ENCODE assay signal across 13 cellular contexts in the genomic region with DNA sequence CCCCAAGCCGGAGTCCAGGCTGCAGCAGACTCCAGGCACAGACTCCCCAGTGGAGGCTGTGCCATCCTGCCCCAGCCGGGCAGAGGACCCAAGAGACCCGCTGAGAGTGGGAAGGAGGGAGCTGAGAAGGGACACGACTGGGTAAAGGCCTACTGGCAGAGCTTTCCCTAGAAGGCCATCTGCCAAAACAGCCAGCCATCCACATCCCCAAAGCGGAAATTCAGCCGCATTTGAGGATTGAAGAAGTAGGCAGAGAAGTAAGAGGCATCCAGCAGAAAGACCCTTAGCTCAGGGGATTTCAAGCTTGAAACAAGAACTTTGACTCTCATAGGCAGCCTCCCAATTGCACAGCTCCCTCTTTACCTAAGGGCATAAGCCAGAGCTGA. TPM values are rescaled to one million over a fixed set of nuclear protein-coding genes. Genes with fewer than 3 reads are reported as not detected.
DNase-seq lines count a peak whose midpoint lies in the region; ATAC-seq and TF ChIP-seq lines count a peak whose summit lies in the region.
"Had no signal": no experiment of that assay in that cellular context is flagged by ENCODE, and none has a peak within 500 bp of the region (broad histone marks: within the 10 kb centered on the region; RNA-seq: fewer than 3 reads in every experiment).

No MANE protein-coding gene starts in this region.

- H3K4me1 ChIP-seq in Peyer's patch: peaks cover 0 to 6% (median 0%) of the 10 kb centered on the region in 4 donors
- no peaks in the 10 kb centered on the region for H3K4me1 ChIP-seq in thyroid gland

- peak in 1 of 3 donors; percentile 28 for DNase-seq in Peyer's patch
- DNase-seq in fibroblast of peridontal ligament (ENCODE audit: extremely low read depth): peak; percentile 24
- DNase-seq in thyroid gland: no peak
- DNase-seq in NCI-H187 treated with DMSO at 0.1 percent for 48 hours (lab: John Stamatoyannopoulos, UW): no peak
- no peak for DNase-seq in NCI-H2029 (lab: John Stamatoyannopoulos, UW)
- DNase-seq: activated naive CD4-positive, alpha-beta T cell treated with anti-CD3 and anti-CD28 coated beads, Interleukin-2, amount 10 ng/mL, durations not matched to agents 7 days and 5 days; NCI-H510A; stimulated activated naive CD8-positive, alpha-beta T cell treated with anti-CD3 and anti-CD28 coated beads, Interleukin-15, Interleukin-2, amounts not matched to agents 100 U/mL and 50 U/mL, for 24 hours; T1000 had no signal

- peaks cover 7% of the 10 kb centered on the region for H3K4me1 Mint-ChIP-seq in nephron
- no peaks in the 10 kb centered on the region for H3K4me1 Mint-ChIP-seq in activated T-helper 17 cell treated with anti-CD3 and anti-CD28 coated beads, Interleukin-2, amount 50 U/mL, for 72 hours
- H3K4me1 Mint-ChIP-seq: activated naive CD4-positive, alpha-beta T cell treated with anti-CD3 and anti-CD28 coated beads, Interleukin-2, amount 10 ng/mL, durations not matched to agents 7 days and 5 days had no signal

- 48 to 68% methylated on average over 4 to 6 of the region's 6 CpGs for WGBS in thyroid gland, 2 donors

- TF ChIP-seq CTCF in Peyer's patch (IDR thresholded peaks at IDR 0.05): no peak
- TF ChIP-seq CTCF in nephron (IDR thresholded peaks at IDR 0.05; ENCODE audit: unreplicated experiment in 3 of 3): no peak
- no peak for TF ChIP-seq CTCF in thyroid gland (IDR thresholded peaks at IDR 0.05)

- H3K27ac Mint-ChIP-seq in nephron: no peak overlapping the region
- H3K27ac Mint-ChIP-seq in activated T-helper 17 cell treated with anti-CD3 and anti-CD28 coated beads, Interleukin-2, amount 50 U/mL, for 72 hours: no peak overlapping the region
- H3K27ac Mint-ChIP-seq: activated naive CD4-positive, alpha-beta T cell treated with anti-CD3 and anti-CD28 coated beads, Interleukin-2, amount 10 ng/mL, durations not matched to agents 7 days and 5 days had no signal

- no peaks in the 10 kb centered on the region for H3K9me3 ChIP-seq in Peyer's patch
- H3K9me3 ChIP-seq in thyroid gland: no peaks in the 10 kb centered on the region

- H3K27me3 Mint-ChIP-seq in nephron (ENCODE audit: low read depth): peaks cover 72% of the 10 kb centered on the region
- H3K27me3 Mint-ChIP-seq in activated T-helper 17 cell treated with anti-CD3 and anti-CD28 coated beads, Interleukin-2, amount 50 U/mL, for 72 hours: peaks cover 20% of the 10 kb centered on the region

- H3K27me3 ChIP-seq in Peyer's patch: no peaks in the 10 kb centered on the region
- no peaks in the 10 kb centered on the region for H3K27me3 ChIP-seq in thyroid gland

- intact Hi-C loops in thyroid gland (cut with DNase I): no loop called here

- ATAC-seq in activated T-helper 17 cell treated with anti-CD3 and anti-CD28 coated beads, Interleukin-2, amount 50 U/mL, for 72 hours (replicated peaks): no peak
- ATAC-seq: stimulated activated naive CD8-positive, alpha-beta T cell treated with anti-CD3 and anti-CD28 coated beads, Interleukin-15, Interleukin-2, amounts not matched to agents 100 U/mL and 50 U/mL, for 24 hours had no signal

- H3K4me3 ChIP-seq in Peyer's patch (peak overlapping the region in 3 of 4 donors; percentile 21 to 57 (median 36)), thyroid gland (replicated peaks in 1 of 3) (peak overlapping the region in 1 of 3 donors; percentile 18)

- H3K4me3 Mint-ChIP-seq in nephron: peak overlapping the region; percentile 53 to 66 (median 65)
- no peak overlapping the region for H3K4me3 Mint-ChIP-seq in activated T-helper 17 cell treated with anti-CD3 and anti-CD28 coated beads, Interleukin-2, amount 50 U/mL, for 72 hours
- H3K4me3 Mint-ChIP-seq: activated naive CD4-positive, alpha-beta T cell treated with anti-CD3 and anti-CD28 coated beads, Interleukin-2, amount 10 ng/mL, durations not matched to agents 7 days and 5 days had no signal

- no peaks in the 10 kb centered on the region for H3K36me3 ChIP-seq in Peyer's patch
- H3K36me3 ChIP-seq in thyroid gland: no peaks in the 10 kb centered on the region

- H3K36me3 Mint-ChIP-seq in nephron (ENCODE audit: low read depth): no peaks in the 10 kb centered on the region
- H3K36me3 Mint-ChIP-seq in activated T-helper 17 cell treated with anti-CD3 and anti-CD28 coated beads, Interleukin-2, amount 50 U/mL, for 72 hours (ENCODE audit: low read depth): no peaks in the 10 kb centered on the region
- H3K36me3 Mint-ChIP-seq: activated naive CD4-positive, alpha-beta T cell treated with anti-CD3 and anti-CD28 coated beads, Interleukin-2, amount 10 ng/mL, durations not matched to agents 7 days and 5 days had no signal

- H3K9me3 Mint-ChIP-seq in nephron: no peaks in the 10 kb centered on the region
- H3K9me3 Mint-ChIP-seq in activated T-helper 17 cell treated with anti-CD3 and anti-CD28 coated beads, Interleukin-2, amount 50 U/mL, for 72 hours: no peaks in the 10 kb centered on the region
- H3K9me3 Mint-ChIP-seq: activated naive CD4-positive, alpha-beta T cell treated with anti-CD3 and anti-CD28 coated beads, Interleukin-2, amount 10 ng/mL, durations not matched to agents 7 days and 5 days had no signal

- TF ChIP-seq POLR2A in Peyer's patch (IDR thresholded peaks at IDR 0.05) (no peak), thyroid gland (IDR thresholded peaks at IDR 0.05) (no peak)

- H3K27ac ChIP-seq in Peyer's patch (peak overlapping the region in 3 of 4 donors; percentile 27 to 88 (median 43)), thyroid gland (peak overlapping the region in 2 of 3 donors; percentile 18 to 74)
- H3K27ac ChIP-seq: RWPE1 had no signal

RNA-seq across cellular contexts. Expression of a gene that starts 0.9 kb away (rescaled TPM):
- total RNA-seq in Peyer's patch (10 to 100 TPM in 1 of 4 donors, 1 to 10 TPM in 3; 5.6 to 18.2 (median 7.7) TPM), thyroid gland (10 to 100 TPM in 1 of 4 donors, 1 to 10 TPM in 3; 6.3 to 11.6 (median 8.5) TPM)
- total RNA-seq in activated T-helper 17 cell treated with anti-CD3 and anti-CD28 coated beads, Interleukin-2, amount 50 U/mL, for 72 hours: not detected
- total RNA-seq: activated CD8-positive, alpha-beta memory T cell treated with anti-CD3 and anti-CD28 coated beads for 36 hours had no signal

Comparison
In these comparisons a context has a peak if more than half of its experiments do, and no peak if none do; other contexts are left out.
1. RNA of a gene that starts 0.9 kb away (total RNA-seq): 6.3 to 11.6 TPM in thyroid gland and 5.6 to 18.2 TPM in Peyer's patch; not detected in activated T-helper 17 cell treated with anti-CD3 and anti-CD28 coated beads, Interleukin-2, amount 50 U/mL, for 72 hours; every median in the first group is over 4 times any median in the second.